14 cellular contexts compared by ENCODE assay signal in the genomic region with DNA sequence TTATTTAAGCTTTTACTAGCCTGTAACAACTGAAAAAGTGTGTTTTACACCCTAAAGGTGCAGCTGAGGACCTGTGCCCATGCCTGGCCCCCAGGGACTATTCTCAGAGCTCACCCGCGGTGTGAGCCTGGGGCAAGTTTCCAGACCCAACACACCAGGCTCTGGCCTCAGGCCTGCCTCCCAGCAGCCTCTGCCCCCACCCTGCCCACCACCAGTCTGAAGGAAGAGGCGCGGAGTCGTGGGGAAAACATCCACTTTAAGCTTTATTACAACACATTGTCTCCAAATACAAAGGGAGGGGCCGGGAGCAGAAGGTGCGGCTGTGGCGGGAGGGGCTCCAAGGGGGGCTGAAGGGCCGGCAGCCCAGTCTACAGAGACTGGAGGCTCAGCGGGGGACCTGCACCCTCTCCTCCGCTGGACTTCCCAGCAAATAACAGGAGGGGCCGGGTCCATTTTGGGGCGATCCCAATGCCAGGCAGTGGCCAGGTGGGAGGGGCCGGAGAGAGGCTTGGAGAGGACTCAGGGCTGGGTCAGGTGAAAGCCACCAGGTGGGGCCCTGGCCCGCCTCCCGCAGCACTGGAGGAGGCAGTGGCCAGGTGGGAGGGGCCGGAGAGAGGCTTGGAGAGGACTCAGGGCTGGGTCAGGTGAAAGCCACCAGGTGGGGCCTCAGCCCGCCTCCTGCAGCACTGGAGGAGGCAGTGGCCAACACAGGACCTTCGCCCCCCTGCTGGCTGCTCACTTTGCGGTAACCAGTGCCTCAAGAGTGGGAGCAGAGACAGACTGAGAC. TPM values are rescaled to one million over a fixed set of nuclear protein-coding genes. Genes with fewer than 3 reads are reported as not detected.
A peak's percentile ranks its signal among the peaks of the same experiment; 100 is the strongest.
DNase-seq lines count a peak whose midpoint lies in the region; FAIRE-seq and TF ChIP-seq lines count a peak whose summit lies in the region.
"Had no signal": no experiment of that assay in that cellular context is flagged by ENCODE, and none has a peak within 500 bp of the region (broad histone marks: within the 10 kb centered on the region; RNA-seq: fewer than 3 reads in every experiment).

No MANE protein-coding gene starts in this region.

- H3K9ac ChIP-seq in endodermal cell (ENCODE audit: extremely low read depth, low read length, poor library complexity, severe bottlenecking): no peak overlapping the region

- H3K4me1 ChIP-seq in endodermal cell (ENCODE audit: control insufficient read depth, insufficient read depth, low read length): no peaks in the 10 kb centered on the region
- no peaks in the 10 kb centered on the region for H3K4me1 ChIP-seq in small intestine (ENCODE audit: control insufficient read depth in 2 of 2, insufficient read depth in 1 of 2, low read depth in 1 of 2, low read length in 1 of 2)

- H3K4me3 Mint-ChIP-seq in endodermal cell: no peak overlapping the region
- H3K4me3 Mint-ChIP-seq: activated B cell treated with CpG ODN at 0.5 μM for 24 hours had no signal

- peaks cover 5% of the 10 kb centered on the region for H3K36me3 Mint-ChIP-seq in endodermal cell (ENCODE audit: low read depth)

- H3K36me3 ChIP-seq in endodermal cell (ENCODE audit: control insufficient read depth, insufficient read depth, low read length) (no peaks in the 10 kb centered on the region), small intestine (ENCODE audit: control insufficient read depth in 2 of 2, insufficient read depth in 2 of 2, low read length in 2 of 2) (no peaks in the 10 kb centered on the region)
- H3K36me3 ChIP-seq: neutrophil had no signal

- H3K9me3 Mint-ChIP-seq in endodermal cell: no peaks in the 10 kb centered on the region
- H3K9me3 Mint-ChIP-seq: activated B cell treated with CpG ODN at 0.5 μM for 24 hours had no signal

- H3K27me3 Mint-ChIP-seq in endodermal cell (ENCODE audit: insufficient read depth): peaks cover 37% of the 10 kb centered on the region

- FAIRE-seq in small intestine (lab: Jason Lieb, UNC): no peak

- H3K27me3 ChIP-seq in endodermal cell (ENCODE audit: control insufficient read depth, insufficient read depth, low read length, poor library complexity, severe bottlenecking): peaks cover 28% of the 10 kb centered on the region
- H3K27me3 ChIP-seq in small intestine (ENCODE audit: control insufficient read depth in 2 of 2, insufficient read depth in 2 of 2, low read length in 2 of 2): no peaks in the 10 kb centered on the region

- H3K4me1 Mint-ChIP-seq in endodermal cell: peaks cover 3% of the 10 kb centered on the region
- H3K4me1 Mint-ChIP-seq: activated B cell treated with CpG ODN at 0.5 μM for 24 hours had no signal

- H3K9me3 ChIP-seq in endodermal cell (ENCODE audit: control insufficient read depth, low read length): no peaks in the 10 kb centered on the region
- no peaks in the 10 kb centered on the region for H3K9me3 ChIP-seq in small intestine (ENCODE audit: control insufficient read depth, low read depth)
- H3K9me3 ChIP-seq: neutrophil had no signal

- H3K4me3 ChIP-seq in endodermal cell (ENCODE audit: low read length): no peak overlapping the region
- no peak overlapping the region for H3K4me3 ChIP-seq in small intestine (ENCODE audit: low read depth in 1 of 2, low read length in 2 of 2)

- TF ChIP-seq CTCF in endodermal cell (conservative IDR thresholded peaks at IDR 0.05): peak; percentile 62

- WGBS in endodermal cell (ENCODE audit: insufficient coverage in 1 of 2, insufficient read length in 1 of 2), 2 experiments: 40 to 65% methylated on average over 4 to 20 of the region's 20 CpGs
- WGBS in small intestine, 3 donors: 16 to 52% (median 32%) methylated on average over 19 to 20 of the region's 20 CpGs

- DNase-seq in NCI-H1417 (lab: John Stamatoyannopoulos, UW): peak; percentile 47 to 70 (median 59)
- DNase-seq in NCI-H1417 treated with DMSO at 0.1 percent for 48 hours (lab: John Stamatoyannopoulos, UW): no peak
- DNase-seq in NCI-H2196 treated with DMSO at 0.1 percent for 48 hours (lab: John Stamatoyannopoulos, UW; ENCODE audit: unreplicated experiment): peak; percentile 62
- peak; percentile 91 for DNase-seq in endodermal cell
- DNase-seq in small intestine: peak; percentile 78
- no peak for DNase-seq in HuH-7 (ENCODE audit: low spot score)
- no peak for DNase-seq in GOT3 (lab: John Stamatoyannopoulos, UW)
- DNase-seq in activated CD8-positive, alpha-beta memory T cell treated with anti-CD3 and anti-CD28 coated beads, Interleukin-2, amount 50 U/mL, for 4 hours: no peak
- DNase-seq: 8988T, activated B cell treated with CpG ODN at 0.5 μM for 24 hours, erythroblast, NCI-H1436 treated with DMSO at 0.1 percent for 48 hours had no signal

- H3K27ac Mint-ChIP-seq in endodermal cell: no peak overlapping the region
- H3K27ac Mint-ChIP-seq: activated B cell treated with CpG ODN at 0.5 μM for 24 hours had no signal

- no peak overlapping the region for H3K27ac ChIP-seq in endodermal cell (ENCODE audit: low read depth, low read length)
- H3K27ac ChIP-seq in small intestine (ENCODE audit: low read depth in 1 of 2, low read length in 1 of 2): no peak overlapping the region
- H3K27ac ChIP-seq: HL-60, neutrophil had no signal

RNA-seq across cellular contexts. Expression of gene DUSP8, which starts 18.1 kb away (rescaled TPM):
- total RNA-seq in endodermal cell: 1 to 10 TPM; 4.7 to 7.0 TPM
- 13.7 TPM for polyA plus RNA-seq in endodermal cell (2013, experiment 1 of 2)
- 7.4 TPM for polyA plus RNA-seq in endodermal cell (2013, experiment 2 of 2)
- polyA plus RNA-seq in small intestine: 1 to 10 TPM; 3.1 to 8.1 (median 6.0) TPM

RNA-seq across cellular contexts. Expression of gene KRTAP5-1, which starts 31.1 kb away (rescaled TPM):
- not detected for total RNA-seq in endodermal cell
- not detected for polyA plus RNA-seq in endodermal cell (2013, experiment 1 of 2)
- polyA plus RNA-seq in endodermal cell (2013, experiment 2 of 2): not detected
- not detected for polyA plus RNA-seq in small intestine
- total RNA-seq: activated B cell treated with CpG ODN at 0.5 μM for 24 hours had no signal

RNA-seq across cellular contexts. Expression of gene KRTAP5-2, which starts 44.1 kb away (rescaled TPM):
- not detected for total RNA-seq in endodermal cell
- not detected for polyA plus RNA-seq in endodermal cell (2013, experiment 1 of 2)
- not detected for polyA plus RNA-seq in endodermal cell (2013, experiment 2 of 2)
- under 1 TPM in 1 of 3 donors, not detected in 2; 0.07 TPM for polyA plus RNA-seq in small intestine
- total RNA-seq: activated B cell treated with CpG ODN at 0.5 μM for 24 hours had no signal

RNA-seq across cellular contexts. Expression of gene KRTAP5-3, which starts 54.3 kb away (rescaled TPM):
- total RNA-seq in endodermal cell: not detected
- not detected for polyA plus RNA-seq in endodermal cell (2013, experiment 1 of 2)
- polyA plus RNA-seq in endodermal cell (2013, experiment 2 of 2): not detected
- polyA plus RNA-seq in small intestine: not detected
- total RNA-seq: activated B cell treated with CpG ODN at 0.5 μM for 24 hours had no signal

Comparison
In these comparisons a context has a peak if more than half of its experiments do, and no peak if none do; other contexts are left out.
1. DNase-seq: peak in NCI-H1417 (3 of 3), NCI-H2196 treated with DMSO at 0.1 percent for 48 hours (single experiment), endodermal cell (single experiment) and small intestine (single experiment); none in NCI-H1417 treated with DMSO at 0.1 percent for 48 hours (single experiment), HuH-7 (single experiment), GOT3 (single experiment) and activated CD8-positive, alpha-beta memory T cell treated with anti-CD3 and anti-CD28 coated beads, Interleukin-2, amount 50 U/mL, for 4 hours (single experiment).